In genomic region chr2:196068271-196069209, GRCh38 we compare ENCODE assay signal across 8 cellular contexts. TPM values are rescaled to one million over a fixed set of nuclear protein-coding genes. Genes with fewer than 3 reads are reported as not detected.
DNase-seq lines count a peak whose midpoint lies in the region; ATAC-seq and TF ChIP-seq lines count a peak whose summit lies in the region.

Gene DNAH7 (minus strand): TSS chr2:196068837. CDS start chr2:196068711, 126 bp downstream.

- no peaks in the 10 kb centered on the region for H3K36me3 Mint-ChIP-seq in GM23338 (ENCODE audit: low read depth)
- no peaks in the 10 kb centered on the region for H3K36me3 Mint-ChIP-seq in activated T-helper 17 cell treated with anti-CD3 and anti-CD28 coated beads, Interleukin-2, amount 50 U/mL, for 72 hours (ENCODE audit: low read depth)
- H3K36me3 Mint-ChIP-seq in naive thymus-derived CD8-positive, alpha-beta T cell: no peaks in the 10 kb centered on the region
- peaks cover 0 to 12% of the 10 kb centered on the region in 2 donors for H3K36me3 Mint-ChIP-seq in stimulated activated naive B cell treated with anti-CD40 and anti-IgM and Interleukin-4, amounts not matched to agents 10 μg/mL and 1 μg/mL and 100 μg/mL, for 72 hours

- no peaks in the 10 kb centered on the region for H3K79me2 ChIP-seq in GM23338 (replicated peaks; ENCODE audit: insufficient read depth)

- H3K4me1 ChIP-seq in GM23338 (ENCODE audit: insufficient read depth): 0 out of 2 replicates have a peak, but pooled peaks cover 6% of the 10 kb centered on the region

- H2AFZ ChIP-seq in GM23338: peak within 1 kb of the TSS; percentile 97

- H3K4me1 Mint-ChIP-seq in GM23338: peaks cover 8% of the 10 kb centered on the region; the same call in 1 of the 3 replicates
- peaks cover 4% of the 10 kb centered on the region for H3K4me1 Mint-ChIP-seq in activated T-helper 17 cell treated with anti-CD3 and anti-CD28 coated beads, Interleukin-2, amount 50 U/mL, for 72 hours
- peaks cover 8 to 21% (median 15%) of the 10 kb centered on the region in 4 donors for H3K4me1 Mint-ChIP-seq in naive thymus-derived CD8-positive, alpha-beta T cell
- peaks cover 4 to 9% of the 10 kb centered on the region in 2 donors for H3K4me1 Mint-ChIP-seq in stimulated activated naive B cell treated with anti-CD40 and anti-IgM and Interleukin-4, amounts not matched to agents 10 μg/mL and 1 μg/mL and 100 μg/mL, for 72 hours

- peak; percentile 94 to 96 for TF ChIP-seq CTCF in GM23338 (conservative IDR thresholded peaks at IDR 0.05; ENCODE audit: low read depth in 2 of 2)

- peak within 1 kb of the TSS; percentile 79 for H3K4me2 ChIP-seq in GM23338

- H3K4me3 ChIP-seq in GM23338: peak within 1 kb of the TSS; percentile 74

- no peaks in the 10 kb centered on the region for H3K27me3 ChIP-seq in GM23338 (ENCODE audit: insufficient read depth)

- no peaks in the 10 kb centered on the region for H3F3A ChIP-seq in GM23338 (replicated peaks; ENCODE audit: low read depth)

- no peaks in the 10 kb centered on the region for H4K20me1 ChIP-seq in GM23338 (replicated peaks; ENCODE audit: insufficient read depth)

- H3K9me2 ChIP-seq in GM23338 (ENCODE audit: insufficient read depth): peaks cover 2% of the 10 kb centered on the region; the same call in 1 of the 2 replicates

- peak; percentile 95 for ATAC-seq in GM23338
- ATAC-seq in activated T-helper 17 cell treated with anti-CD3 and anti-CD28 coated beads, Interleukin-2, amount 50 U/mL, for 72 hours (replicated peaks): peak; percentile 97
- peak; percentile 95 to 97 for ATAC-seq in naive thymus-derived CD8-positive, alpha-beta T cell
- ATAC-seq in stimulated activated naive B cell treated with anti-CD40 and anti-IgM and Interleukin-4, amounts not matched to agents 10 μg/mL and 1 μg/mL and 100 μg/mL, for 72 hours (replicated peaks): peak; percentile 97

- no peak within 1 kb of the TSS for H3K27ac ChIP-seq in GM23338 (ENCODE audit: low read depth)

- peak within 1 kb of the TSS; percentile 97 for H3K27ac Mint-ChIP-seq in GM23338
- peak within 1 kb of the TSS; percentile 94 for H3K27ac Mint-ChIP-seq in activated T-helper 17 cell treated with anti-CD3 and anti-CD28 coated beads, Interleukin-2, amount 50 U/mL, for 72 hours
- peak within 1 kb of the TSS; percentile 52 to 96 (median 92) for H3K27ac Mint-ChIP-seq in naive thymus-derived CD8-positive, alpha-beta T cell
- peak within 1 kb of the TSS; percentile 97 for H3K27ac Mint-ChIP-seq in stimulated activated naive B cell treated with anti-CD40 and anti-IgM and Interleukin-4, amounts not matched to agents 10 μg/mL and 1 μg/mL and 100 μg/mL, for 72 hours

- H3K36me3 ChIP-seq in GM23338 (ENCODE audit: insufficient read depth): no peaks in the 10 kb centered on the region

- H3K27me3 Mint-ChIP-seq in GM23338 (ENCODE audit: insufficient read depth, low read depth, poor library complexity): peaks cover 5% of the 10 kb centered on the region
- H3K27me3 Mint-ChIP-seq in activated T-helper 17 cell treated with anti-CD3 and anti-CD28 coated beads, Interleukin-2, amount 50 U/mL, for 72 hours: no peaks in the 10 kb centered on the region
- H3K27me3 Mint-ChIP-seq in naive thymus-derived CD8-positive, alpha-beta T cell: peaks cover 0 to 2% (median 0%) of the 10 kb centered on the region in 5 donors
- H3K27me3 Mint-ChIP-seq in stimulated activated naive B cell treated with anti-CD40 and anti-IgM and Interleukin-4, amounts not matched to agents 10 μg/mL and 1 μg/mL and 100 μg/mL, for 72 hours: peaks cover 0 to 2% of the 10 kb centered on the region in 2 donors

- H3K4me3 Mint-ChIP-seq in GM23338: peak within 1 kb of the TSS; percentile 92
- peak within 1 kb of the TSS; percentile 87 for H3K4me3 Mint-ChIP-seq in activated T-helper 17 cell treated with anti-CD3 and anti-CD28 coated beads, Interleukin-2, amount 50 U/mL, for 72 hours
- H3K4me3 Mint-ChIP-seq in naive thymus-derived CD8-positive, alpha-beta T cell: peak within 1 kb of the TSS; percentile 78 to 92 (median 89)
- peak within 1 kb of the TSS; percentile 95 to 96 for H3K4me3 Mint-ChIP-seq in stimulated activated naive B cell treated with anti-CD40 and anti-IgM and Interleukin-4, amounts not matched to agents 10 μg/mL and 1 μg/mL and 100 μg/mL, for 72 hours

- POLR2A ChIA-PET in naive thymus-derived CD8-positive, alpha-beta T cell (lab: Charles Lee): interaction anchor here (0.6 to 1.4 kb wide), 11 partner anchors 8 to 811 kb away, joined by 3 to 7 read pairs (median 4); partner anchors contain the start of gene SLC39A10

- DNase-seq in EH (ENCODE audit: low read depth) (peak; percentile 87), GM23338 (ENCODE audit: low spot score) (peak; percentile 96), LHCN-M2 (ENCODE audit: low read depth) (peak; percentile 89), RKO (ENCODE audit: low spot score) (peak; percentile 91), fibroblast of peridontal ligament (ENCODE audit: extremely low read depth) (peak; percentile 84)
- DNase-seq in naive thymus-derived CD8-positive, alpha-beta T cell: peak; percentile 81 to 97 (median 94)
- peak; percentile 92 for DNase-seq in stimulated activated naive B cell treated with anti-CD40 and anti-IgM and Interleukin-4, amounts not matched to agents 10 μg/mL and 1 μg/mL and 100 μg/mL, for 72 hours

- no peaks in the 10 kb centered on the region; the same call in 1 of the 3 replicates for H3K9me3 Mint-ChIP-seq in GM23338
- H3K9me3 Mint-ChIP-seq in activated T-helper 17 cell treated with anti-CD3 and anti-CD28 coated beads, Interleukin-2, amount 50 U/mL, for 72 hours: no peaks in the 10 kb centered on the region
- H3K9me3 Mint-ChIP-seq in naive thymus-derived CD8-positive, alpha-beta T cell: no peaks in the 10 kb centered on the region
- no peaks in the 10 kb centered on the region for H3K9me3 Mint-ChIP-seq in stimulated activated naive B cell treated with anti-CD40 and anti-IgM and Interleukin-4, amounts not matched to agents 10 μg/mL and 1 μg/mL and 100 μg/mL, for 72 hours

TF ChIP-seq in GM23338, 12 proteins besides CTCF, POLR2A, EP300 and RAD21:
- TF ChIP-seq ZNF114 (CRISPR knock-in tag; IDR thresholded peaks at IDR 0.05): 0 out of 2 replicates have a peak, but pooled peaks have one; percentile 24
- peak; percentile 56 for TF ChIP-seq ETS1 (IDR thresholded peaks at IDR 0.05)
- TF ChIP-seq CREB1 (CRISPR knock-in tag; IDR thresholded peaks at IDR 0.05; ENCODE audit: low read depth): peak; percentile 57
- no peak for TF ChIP-seq EZH2 (IDR thresholded peaks at IDR 0.05; ENCODE audit: low read depth, unreplicated experiment)
- no peak for TF ChIP-seq JUNB (IDR thresholded peaks at IDR 0.05; ENCODE audit: unreplicated experiment)
- peak; percentile 82 for TF ChIP-seq POLR2AphosphoS5 (IDR thresholded peaks at IDR 0.05; ENCODE audit: low read depth)
- TF ChIP-seq ZNF331 (CRISPR knock-in tag; IDR thresholded peaks at IDR 0.05; ENCODE audit: low read depth): no peak

RNA-seq across cellular contexts. Expression of gene DNAH7, which starts in this region (rescaled TPM):
- total RNA-seq in GM23338 (2014; rRNA removed; shearing (Covaris generic)): 0.27 and 0.35 TPM in 2 replicates
- polyA plus RNA-seq in GM23338 (2016; fragmentation: Nextera tagmentation; extraction: Ambion mirVana): 0.99 and 1.1 TPM in 2 replicates
- 0.26 and 0.86 TPM in 2 replicates for total RNA-seq in LHCN-M2 (2014; rRNA removed)
- 0.11 TPM for polyA plus RNA-seq in LHCN-M2 (2012)
- total RNA-seq in activated T-helper 17 cell treated with anti-CD3 and anti-CD28 coated beads, Interleukin-2, amount 50 U/mL, for 72 hours: not detected
- total RNA-seq in naive thymus-derived CD8-positive, alpha-beta T cell: not detected
- not detected for polyA plus RNA-seq in naive thymus-derived CD8-positive, alpha-beta T cell

Comparison
In these comparisons a context has a peak if more than half of its experiments do, and no peak if none do; other contexts are left out.
1. Peak in DNase-seq in LHCN-M2; RNA of the gene not detected or under 1 TPM.
2. Peak in ATAC-seq in activated T-helper 17 cell treated with anti-CD3 and anti-CD28 coated beads, Interleukin-2, amount 50 U/mL, for 72 hours; RNA of the gene not detected or under 1 TPM.
3. Peak in DNase-seq and ATAC-seq in naive thymus-derived CD8-positive, alpha-beta T cell; RNA of the gene not detected or under 1 TPM.